In the genomic region with DNA sequence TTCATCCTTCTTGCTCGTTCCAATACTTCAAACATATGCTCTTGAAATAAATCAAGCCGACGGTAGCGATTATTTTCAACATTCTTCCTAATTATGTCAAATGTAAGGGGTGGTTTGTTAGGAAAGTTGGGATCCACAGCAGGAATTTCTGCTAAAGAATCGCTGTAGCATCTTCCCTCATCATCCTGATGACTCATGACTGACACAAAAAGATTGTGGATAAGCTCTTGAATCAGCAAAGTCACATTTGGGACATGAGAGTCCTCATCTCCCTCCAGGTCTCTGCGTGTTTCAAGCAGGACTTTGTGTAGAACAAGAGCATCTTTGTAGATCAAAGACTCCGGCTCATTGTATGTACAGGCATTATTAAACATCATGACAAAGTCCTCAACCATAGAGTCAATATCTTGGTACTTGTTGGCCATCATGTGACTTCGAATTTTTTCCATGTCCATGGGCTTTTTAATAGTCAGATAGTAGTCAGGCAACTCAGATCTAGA, we compare ENCODE assay signal across 1 cellular context.
TF ChIP-seq lines count a peak whose summit lies in the region.

No MANE protein-coding gene starts in this region.

TF ChIP-seq in endothelial cell of umbilical vein, 7 proteins besides CTCF, POLR2A, EP300 and RAD21:
- TF ChIP-seq GATA2 (IDR thresholded peaks at IDR 0.05; ENCODE audit: insufficient read depth, insufficient read length, low read depth, low read length), result no peak
- TF ChIP-seq JUN (IDR thresholded peaks at IDR 0.05; ENCODE audit: borderline replicate concordance, insufficient read depth, insufficient read length, low read depth), result no peak
TF ChIP-seq in endothelial cell of umbilical vein: peak in this region for 0.
